8 cellular contexts compared by ENCODE assay signal in genomic region chr10:56698506-56698905, GRCh38.
"Had no signal": no experiment of that assay in that cellular context is flagged by ENCODE, and none has a peak within 500 bp of the region (broad histone marks: within the 10 kb centered on the region; RNA-seq: fewer than 3 reads in every experiment).

No MANE protein-coding gene starts in this region.

- H3K4me3 Mint-ChIP-seq: IgD-negative memory B cell had no signal

- ATAC-seq: HepG2 had no signal

- FAIRE-seq: HepG2, HTR-8/SVneo had no signal

- H3K4me2 ChIP-seq: KMS-11 had no signal

- DNase-seq: IMR-90, KBM-7, KG1 had no signal

- H3K27me3 Mint-ChIP-seq: IgD-negative memory B cell had no signal

- H3K27ac ChIP-seq: HL-60, KMS-11 had no signal

- H3K9me3 Mint-ChIP-seq: IgD-negative memory B cell had no signal

- H3K9ac ChIP-seq: KMS-11 had no signal

- H3K27ac Mint-ChIP-seq: IgD-negative memory B cell had no signal

- H3K36me3 Mint-ChIP-seq: IgD-negative memory B cell had no signal
